ENCODE assay signal across 25 cellular contexts in genomic region chr1:3480369-3480719, GRCh38. TPM values are rescaled to one million over a fixed set of nuclear protein-coding genes. Genes with fewer than 3 reads are reported as not detected.
A peak's percentile ranks its signal among the peaks of the same experiment; 100 is the strongest.
DNase-seq lines count a peak whose midpoint lies in the region; FAIRE-seq and TF ChIP-seq lines count a peak whose summit lies in the region.
"Had no signal": no experiment of that assay in that cellular context is flagged by ENCODE, and none has a peak within 500 bp of the region (broad histone marks: within the 10 kb centered on the region; RNA-seq: fewer than 3 reads in every experiment).

No MANE protein-coding gene starts in this region.

- H3K4me3 ChIP-seq in BLaER1 treated with 17β-estradiol and CSF1 and Interleukin-3, amounts not matched to agents 10 nM and 100 nM, result no peak overlapping the region
- no peak overlapping the region for H3K4me3 ChIP-seq in colonic mucosa
- no peak overlapping the region for H3K4me3 ChIP-seq in liver (ENCODE audit: low read depth in 1 of 3, low read length in 3 of 3)
- no peak overlapping the region for H3K4me3 ChIP-seq in small intestine (ENCODE audit: low read depth in 1 of 2, low read length in 2 of 2)
- no peak overlapping the region for H3K4me3 ChIP-seq in esophagus muscularis mucosa
- H3K4me3 ChIP-seq: SK-N-MC had no signal

- H3K4me3 Mint-ChIP-seq in activated naive CD8-positive, alpha-beta T cell treated with anti-CD3 and anti-CD28 coated beads for 36 hours, result no peak overlapping the region
- H3K4me3 Mint-ChIP-seq: CD4-positive, CD25-positive, alpha-beta regulatory T cell had no signal

- peaks cover 0 to 76% (median 51%) of the 10 kb centered on the region in 11 experiments; a peak in 17 of 22 replicates for H4K20me1 ChIP-seq in BLaER1 treated with 17β-estradiol and CSF1 and Interleukin-3, amounts not matched to agents 10 nM and 100 nM

- H3K27ac ChIP-seq in BLaER1 treated with 17β-estradiol and CSF1 and Interleukin-3, amounts not matched to agents 10 nM and 100 nM, result no peak overlapping the region
- peak overlapping the region; percentile 44 for H3K27ac ChIP-seq in colonic mucosa
- peak overlapping the region in 1 of 2 donors; percentile 35 for H3K27ac ChIP-seq in liver (ENCODE audit: low read depth in 1 of 2, low read length in 2 of 2)
- H3K27ac ChIP-seq in small intestine (ENCODE audit: low read depth in 1 of 2, low read length in 1 of 2), result peak overlapping the region; percentile 85 to 92
- H3K27ac ChIP-seq in esophagus muscularis mucosa (replicated peaks in 1 of 4), result no peak overlapping the region
- H3K27ac ChIP-seq: SK-N-MC had no signal

- TF ChIP-seq EP300 in esophagus muscularis mucosa (IDR thresholded peaks at IDR 0.05), result no peak

- no peaks in the 10 kb centered on the region for H3K9me3 ChIP-seq in BLaER1 treated with 17β-estradiol and CSF1 and Interleukin-3, amounts not matched to agents 10 nM and 100 nM (replicated peaks in 1 of 11)
- H3K9me3 ChIP-seq in colonic mucosa (no peaks in the 10 kb centered on the region), liver (ENCODE audit: control insufficient read depth in 4 of 4, low read length in 3 of 4) (no peaks in the 10 kb centered on the region), small intestine (ENCODE audit: control insufficient read depth, low read depth) (no peaks in the 10 kb centered on the region), esophagus muscularis mucosa (no peaks in the 10 kb centered on the region)
- H3K9me3 ChIP-seq: BE2C had no signal

- H3K9me3 Mint-ChIP-seq in activated naive CD8-positive, alpha-beta T cell treated with anti-CD3 and anti-CD28 coated beads for 36 hours, result no peaks in the 10 kb centered on the region

- no peak for TF ChIP-seq CTCF in colonic mucosa (IDR thresholded peaks at IDR 0.05)
- TF ChIP-seq CTCF in liver (IDR thresholded peaks at IDR 0.05; ENCODE audit: low read depth, low read length, missing input control), result no peak
- no peak for TF ChIP-seq CTCF in esophagus muscularis mucosa (IDR thresholded peaks at IDR 0.05)

- no peaks in the 10 kb centered on the region for H3K4me1 Mint-ChIP-seq in activated naive CD8-positive, alpha-beta T cell treated with anti-CD3 and anti-CD28 coated beads for 36 hours
- H3K4me1 Mint-ChIP-seq: CD4-positive, CD25-positive, alpha-beta regulatory T cell had no signal

- no peaks in the 10 kb centered on the region for H3K36me3 ChIP-seq in BLaER1 treated with 17β-estradiol and CSF1 and Interleukin-3, amounts not matched to agents 10 nM and 100 nM
- H3K36me3 ChIP-seq in colonic mucosa (no peaks in the 10 kb centered on the region), liver (ENCODE audit: control insufficient read depth in 4 of 4, insufficient read depth in 3 of 4, low read depth in 1 of 4, low read length in 3 of 4) (no peaks in the 10 kb centered on the region), small intestine (ENCODE audit: control insufficient read depth in 2 of 2, insufficient read depth in 2 of 2, low read length in 2 of 2) (no peaks in the 10 kb centered on the region), esophagus muscularis mucosa (no peaks in the 10 kb centered on the region)
- H3K36me3 ChIP-seq: BE2C had no signal

- H3K9ac ChIP-seq in BLaER1 treated with 17β-estradiol and CSF1 and Interleukin-3, amounts not matched to agents 10 nM and 100 nM, result peak overlapping the region in 1 of 11 experiments; percentile 9; a peak in 2 of 22 replicates
- H3K9ac ChIP-seq in colonic mucosa (ENCODE audit: low read depth in 2 of 2, low read length in 2 of 2) (no peak overlapping the region), liver (ENCODE audit: low read depth in 1 of 2, low read length in 2 of 2) (no peak overlapping the region)

- H3K4me1 ChIP-seq in BLaER1 treated with 17β-estradiol and CSF1 and Interleukin-3, amounts not matched to agents 10 nM and 100 nM, result peaks cover 0 to 44% (median 33%) of the 10 kb centered on the region in 10 experiments; a peak in 14 of 20 replicates
- no peaks in the 10 kb centered on the region for H3K4me1 ChIP-seq in colonic mucosa
- H3K4me1 ChIP-seq in liver (ENCODE audit: control insufficient read depth in 4 of 4, insufficient read depth in 4 of 4, low read length in 3 of 4), result peaks cover 0 to 9% (median 6%) of the 10 kb centered on the region in 4 donors
- peaks cover 0 to 4% of the 10 kb centered on the region in 2 donors for H3K4me1 ChIP-seq in small intestine (ENCODE audit: control insufficient read depth in 2 of 2, insufficient read depth in 1 of 2, low read depth in 1 of 2, low read length in 1 of 2)
- H3K4me1 ChIP-seq in esophagus muscularis mucosa, result no peaks in the 10 kb centered on the region
- H3K4me1 ChIP-seq: BE2C had no signal

- WGBS in liver, result 29% methylated on average over 21 of the region's 21 CpGs
- WGBS in small intestine, 3 donors, result 20 to 53% (median 32%) methylated on average over 19 to 21 of the region's 21 CpGs
- WGBS in esophagus muscularis mucosa, result 79% methylated on average over 16 of the region's 21 CpGs

- TF ChIP-seq RAD21 in liver (IDR thresholded peaks at IDR 0.05), result no peak

- H3K27me3 Mint-ChIP-seq in activated naive CD8-positive, alpha-beta T cell treated with anti-CD3 and anti-CD28 coated beads for 36 hours, result peaks cover 5% of the 10 kb centered on the region
- H3K27me3 Mint-ChIP-seq: CD4-positive, CD25-positive, alpha-beta regulatory T cell had no signal

- peak overlapping the region in 8 of 11 experiments; percentile 28 to 67 (median 62); a peak in 15 of 22 replicates for H3K4me2 ChIP-seq in BLaER1 treated with 17β-estradiol and CSF1 and Interleukin-3, amounts not matched to agents 10 nM and 100 nM

- intact Hi-C loops in colonic mucosa (cut with DNase I) (no loop called here), esophagus muscularis mucosa (cut with DNase I) (no loop called here)

- no peak overlapping the region for H3K27ac Mint-ChIP-seq in activated naive CD8-positive, alpha-beta T cell treated with anti-CD3 and anti-CD28 coated beads for 36 hours
- H3K27ac Mint-ChIP-seq: CD4-positive, CD25-positive, alpha-beta regulatory T cell had no signal

- TF ChIP-seq POLR2A in esophagus muscularis mucosa (IDR thresholded peaks at IDR 0.05; ENCODE audit: low read depth), result no peak

- DNase-seq in colonic mucosa (peak; percentile 56), small intestine (peak; percentile 93), esophagus muscularis mucosa (ENCODE audit: extremely low spot score) (no peak), retina (no peak)
- DNase-seq in activated naive CD8-positive, alpha-beta T cell treated with anti-CD3 and anti-CD28 coated beads for 36 hours, result no peak
- DNase-seq: 8988T; ACHN; BE2C; CD4-positive, CD25-positive, alpha-beta regulatory T cell; DMS153; DND-41; NCI-H1092; NCI-H1417 treated with DMSO at 0.1 percent for 48 hours; NCI-H1694 treated with DMSO at 0.1 percent for 48 hours; NCI-H2081 treated with DMSO at 0.1 percent for 48 hours; NCI-H2171; NCI-H226; NCI-H510A; NCI-H69; SIG-M5 had no signal

- no peak for FAIRE-seq in small intestine (lab: Jason Lieb, UNC)
- FAIRE-seq: H54 had no signal

- H3K27me3 ChIP-seq in BLaER1 treated with 17β-estradiol and CSF1 and Interleukin-3, amounts not matched to agents 10 nM and 100 nM, result peaks cover 7 to 46% (median 33%) of the 10 kb centered on the region in 11 experiments; a peak in 20 of 22 replicates
- no peaks in the 10 kb centered on the region for H3K27me3 ChIP-seq in colonic mucosa
- no peaks in the 10 kb centered on the region for H3K27me3 ChIP-seq in liver (ENCODE audit: control insufficient read depth in 4 of 4, insufficient read depth in 4 of 4, low read length in 3 of 4)
- no peaks in the 10 kb centered on the region for H3K27me3 ChIP-seq in small intestine (ENCODE audit: control insufficient read depth in 2 of 2, insufficient read depth in 2 of 2, low read length in 2 of 2)
- peaks cover 0 to 38% (median 0%) of the 10 kb centered on the region in 4 donors for H3K27me3 ChIP-seq in esophagus muscularis mucosa
- H3K27me3 ChIP-seq: BE2C had no signal

- no peaks in the 10 kb centered on the region for H3K36me3 Mint-ChIP-seq in activated naive CD8-positive, alpha-beta T cell treated with anti-CD3 and anti-CD28 coated beads for 36 hours
- H3K36me3 Mint-ChIP-seq: CD4-positive, CD25-positive, alpha-beta regulatory T cell had no signal

TF ChIP-seq in liver, 16 proteins besides CTCF, POLR2A, EP300 and RAD21 (continues in another document):
- no peak for TF ChIP-seq EGR1 (IDR thresholded peaks at IDR 0.05; ENCODE audit: low read depth in 2 of 2)
- peak; percentile 86 for TF ChIP-seq HNF4G (IDR thresholded peaks at IDR 0.05)
- no peak for TF ChIP-seq GABPA (IDR thresholded peaks at IDR 0.05 in 1 of 2, conservative IDR thresholded peaks at IDR 0.05 in 1 of 2)
- TF ChIP-seq, protein P1, sequence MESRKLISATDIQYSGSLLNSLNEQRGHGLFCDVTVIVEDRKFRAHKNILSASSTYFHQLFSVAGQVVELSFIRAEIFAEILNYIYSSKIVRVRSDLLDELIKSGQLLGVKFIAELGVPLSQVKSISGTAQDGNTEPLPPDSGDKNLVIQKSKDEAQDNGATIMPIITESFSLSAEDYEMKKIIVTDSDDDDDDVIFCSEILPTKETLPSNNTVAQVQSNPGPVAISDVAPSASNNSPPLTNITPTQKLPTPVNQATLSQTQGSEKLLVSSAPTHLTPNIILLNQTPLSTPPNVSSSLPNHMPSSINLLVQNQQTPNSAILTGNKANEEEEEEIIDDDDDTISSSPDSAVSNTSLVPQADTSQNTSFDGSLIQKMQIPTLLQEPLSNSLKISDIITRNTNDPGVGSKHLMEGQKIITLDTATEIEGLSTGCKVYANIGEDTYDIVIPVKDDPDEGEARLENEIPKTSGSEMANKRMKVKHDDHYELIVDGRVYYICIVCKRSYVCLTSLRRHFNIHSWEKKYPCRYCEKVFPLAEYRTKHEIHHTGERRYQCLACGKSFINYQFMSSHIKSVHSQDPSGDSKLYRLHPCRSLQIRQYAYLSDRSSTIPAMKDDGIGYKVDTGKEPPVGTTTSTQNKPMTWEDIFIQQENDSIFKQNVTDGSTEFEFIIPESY (IDR thresholded peaks at IDR 0.05), result no peak
- TF ChIP-seq NR2F2 (IDR thresholded peaks at IDR 0.05), result no peak
- TF ChIP-seq JUND (IDR thresholded peaks at IDR 0.05), result no peak
- TF ChIP-seq, protein P2, sequence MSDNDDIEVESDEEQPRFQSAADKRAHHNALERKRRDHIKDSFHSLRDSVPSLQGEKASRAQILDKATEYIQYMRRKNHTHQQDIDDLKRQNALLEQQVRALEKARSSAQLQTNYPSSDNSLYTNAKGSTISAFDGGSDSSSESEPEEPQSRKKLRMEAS (IDR thresholded peaks at IDR 0.05), result no peak
- TF ChIP-seq HNF4A (conservative IDR thresholded peaks at IDR 0.05), result peak; percentile 94 to 97
- TF ChIP-seq, protein P3, sequence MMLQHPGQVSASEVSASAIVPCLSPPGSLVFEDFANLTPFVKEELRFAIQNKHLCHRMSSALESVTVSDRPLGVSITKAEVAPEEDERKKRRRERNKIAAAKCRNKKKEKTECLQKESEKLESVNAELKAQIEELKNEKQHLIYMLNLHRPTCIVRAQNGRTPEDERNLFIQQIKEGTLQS (IDR thresholded peaks at IDR 0.05), result no peak
- TF ChIP-seq SP1 (IDR thresholded peaks at IDR 0.05), result peak; percentile 91

RNA-seq across cellular contexts. Expression of gene ARHGEF16, which starts 25.9 kb away (rescaled TPM):
- total RNA-seq in colonic mucosa (10 to 100 TPM; 77.3 to 90.2 TPM), liver (1 to 10 TPM in 1 of 2 donors, under 1 TPM in 1; 0.65 to 5.6 TPM), esophagus muscularis mucosa (under 1 TPM; 0.42 to 0.98 (median 0.69) TPM)
- polyA plus RNA-seq in liver (1 to 10 TPM; 2.4 to 3.3 TPM), small intestine (100 to 1,000 TPM in 2 of 3 donors, 10 to 100 TPM in 1; 31.0 to 121 (median 117) TPM)
- under 1 TPM in 1 of 2 experiments, not detected in 1; 0.12 TPM for total RNA-seq in activated naive CD8-positive, alpha-beta T cell treated with anti-CD3 and anti-CD28 coated beads for 36 hours
- total RNA-seq: CD4-positive, CD25-positive, alpha-beta regulatory T cell; OCI-LY7 had no signal
- polyA plus RNA-seq: CD4-positive, CD25-positive, alpha-beta regulatory T cell had no signal

Comparison
In these comparisons a context has a peak if more than half of its experiments do, and no peak if none do; other contexts are left out.
1. H3K27ac ChIP-seq: peak in colonic mucosa (single experiment) and small intestine (2 of 2); none in BLaER1 treated with 17β-estradiol and CSF1 and Interleukin-3, amounts not matched to agents 10 nM and 100 nM (0 of 11) and esophagus muscularis mucosa (0 of 4).
2. DNase-seq: peak in colonic mucosa (single experiment) and small intestine (single experiment); none in activated naive CD8-positive, alpha-beta T cell treated with anti-CD3 and anti-CD28 coated beads for 36 hours (single experiment), esophagus muscularis mucosa (single experiment) and retina (single experiment).
3. RNA of gene ARHGEF16, which starts 25.9 kb away (total RNA-seq): 77.3 to 90.2 TPM in colonic mucosa; 0.65 to 5.6 TPM in liver, 0.42 to 0.98 TPM in esophagus muscularis mucosa and 0.12 TPM in activated naive CD8-positive, alpha-beta T cell treated with anti-CD3 and anti-CD28 coated beads for 36 hours; every median in the first group is over 10 times any median in the second.